In the genomic region with DNA sequence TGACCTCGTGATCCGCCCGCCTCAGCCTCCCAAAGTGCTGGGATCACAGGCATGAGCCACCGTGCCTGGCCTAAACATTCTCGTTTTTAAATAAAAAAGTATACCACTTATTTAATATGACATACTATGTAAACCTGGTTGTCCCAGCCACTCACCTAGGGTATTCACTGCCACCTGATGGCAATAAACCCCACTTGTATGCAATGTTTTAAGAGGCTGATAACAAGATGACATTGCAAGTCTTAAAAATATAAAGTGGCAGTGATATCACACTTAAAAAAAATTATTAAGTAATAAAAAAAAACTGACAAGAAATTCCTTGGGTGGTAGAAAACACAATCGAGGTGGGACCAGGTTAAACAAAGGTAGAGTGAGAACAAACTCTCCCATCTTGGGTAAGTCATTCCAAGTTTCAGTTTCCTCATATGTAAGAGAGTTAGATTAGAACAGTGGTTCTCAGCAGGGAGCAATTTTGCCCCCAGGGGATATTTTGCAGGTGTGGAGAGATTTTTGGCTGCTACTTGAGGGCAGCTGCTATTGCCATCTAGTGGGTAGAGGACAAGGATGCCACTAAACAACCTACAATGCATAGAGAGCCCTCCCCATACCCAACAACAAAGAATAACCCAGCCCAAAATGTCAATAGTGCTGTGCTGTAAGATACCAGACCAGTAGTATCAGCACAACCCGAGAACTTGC, we compare ENCODE assay signal across 9 cellular contexts. TPM values are rescaled to one million over a fixed set of nuclear protein-coding genes. Genes with fewer than 3 reads are reported as not detected.
DNase-seq lines count a peak whose midpoint lies in the region; ATAC-seq, FAIRE-seq and TF ChIP-seq lines count a peak whose summit lies in the region.
"Had no signal": no experiment of that assay in that cellular context is flagged by ENCODE, and none has a peak within 500 bp of the region (broad histone marks: within the 10 kb centered on the region; RNA-seq: fewer than 3 reads in every experiment).

No MANE protein-coding gene starts in this region.

- no peak overlapping the region for H3K4me3 ChIP-seq in endodermal cell (ENCODE audit: low read length)

- intact Hi-C loops in activated naive CD4-positive, alpha-beta T cell treated with anti-CD3 and anti-CD28 coated beads for 36 hours (cut with micrococcal nuclease): loop anchor here (1.0 kb wide), 1 partner anchor 185 kb away; no protein-coding TSS in a partner anchor

- H3K27ac ChIP-seq in endodermal cell (ENCODE audit: low read depth, low read length): no peak overlapping the region

- H3K27me3 ChIP-seq in endodermal cell (ENCODE audit: control insufficient read depth, insufficient read depth, low read length, poor library complexity, severe bottlenecking): no peaks in the 10 kb centered on the region

- peak overlapping the region; percentile 39 for H3K27ac Mint-ChIP-seq in activated naive CD4-positive, alpha-beta T cell treated with anti-CD3 and anti-CD28 coated beads for 36 hours
- H3K27ac Mint-ChIP-seq in endodermal cell: no peak overlapping the region
- H3K27ac Mint-ChIP-seq in stimulated activated naive CD8-positive, alpha-beta T cell treated with anti-CD3 and anti-CD28 coated beads, Interleukin-15, amount 100 ng/mL, for 72 hours: no peak overlapping the region

- peaks cover 29% of the 10 kb centered on the region for H3K4me1 Mint-ChIP-seq in activated naive CD4-positive, alpha-beta T cell treated with anti-CD3 and anti-CD28 coated beads for 36 hours (ENCODE audit: low read depth)
- peaks cover 15% of the 10 kb centered on the region for H3K4me1 Mint-ChIP-seq in endodermal cell
- peaks cover 13% of the 10 kb centered on the region for H3K4me1 Mint-ChIP-seq in stimulated activated naive CD8-positive, alpha-beta T cell treated with anti-CD3 and anti-CD28 coated beads, Interleukin-15, amount 100 ng/mL, for 72 hours

- H3K27me3 Mint-ChIP-seq in activated naive CD4-positive, alpha-beta T cell treated with anti-CD3 and anti-CD28 coated beads for 36 hours (ENCODE audit: low read depth): no peaks in the 10 kb centered on the region
- no peaks in the 10 kb centered on the region for H3K27me3 Mint-ChIP-seq in endodermal cell (ENCODE audit: insufficient read depth)
- no peaks in the 10 kb centered on the region for H3K27me3 Mint-ChIP-seq in stimulated activated naive CD8-positive, alpha-beta T cell treated with anti-CD3 and anti-CD28 coated beads, Interleukin-15, amount 100 ng/mL, for 72 hours

- CTCF ChIA-PET in activated naive CD4-positive, alpha-beta T cell treated with anti-CD3 and anti-CD28 coated beads for 36 hours (lab: Charles Lee): no interaction called here

- WGBS in endodermal cell (ENCODE audit: insufficient coverage in 1 of 2, insufficient read length in 1 of 2), 2 experiments: 75 to 93% methylated on average over 1 to 7 of the region's 7 CpGs

- H3K36me3 Mint-ChIP-seq in activated naive CD4-positive, alpha-beta T cell treated with anti-CD3 and anti-CD28 coated beads for 36 hours (ENCODE audit: low read depth): peaks cover 15% of the 10 kb centered on the region
- peaks cover 66% of the 10 kb centered on the region for H3K36me3 Mint-ChIP-seq in endodermal cell (ENCODE audit: low read depth)

- peak; percentile 58 for ATAC-seq in stimulated activated naive CD8-positive, alpha-beta T cell treated with anti-CD3 and anti-CD28 coated beads, Interleukin-15, amount 100 ng/mL, for 72 hours
- ATAC-seq in GM19397 (IDR thresholded peaks at IDR 0.05; ENCODE audit: unreplicated experiment) (no peak), HG03469 (IDR thresholded peaks at IDR 0.05; ENCODE audit: unreplicated experiment) (no peak)

- H3K9ac ChIP-seq in endodermal cell (ENCODE audit: extremely low read depth, low read length, poor library complexity, severe bottlenecking): no peak overlapping the region

- no peak for DNase-seq in activated naive CD4-positive, alpha-beta T cell treated with anti-CD3 and anti-CD28 coated beads for 36 hours
- DNase-seq in activated naive CD4-positive, alpha-beta T cell treated with Interleukin-2 at 50 U/mL for 16 hours: no peak
- DNase-seq in NCI-H146 treated with DMSO at 0.1 percent for 48 hours (lab: John Stamatoyannopoulos, UW; ENCODE audit: unreplicated experiment): peak; percentile 32
- peak; percentile 66 for DNase-seq in endodermal cell
- no peak for DNase-seq in stimulated activated naive CD8-positive, alpha-beta T cell treated with anti-CD3 and anti-CD28 coated beads, Interleukin-15, amount 100 ng/mL, for 72 hours
- no peak for DNase-seq in GM19239 (ENCODE audit: insufficient read length, low spot score)
- DNase-seq: stimulated activated CD4-positive, alpha-beta T cell treated with anti-CD3 and anti-CD28 coated beads, Interleukin-4, amount 100 ng/mL, for 24 hours had no signal

- FAIRE-seq in GM19239 (lab: Jason Lieb, UNC): no peak

- no peak overlapping the region for H3K4me3 Mint-ChIP-seq in activated naive CD4-positive, alpha-beta T cell treated with anti-CD3 and anti-CD28 coated beads for 36 hours
- H3K4me3 Mint-ChIP-seq in endodermal cell: no peak overlapping the region
- H3K4me3 Mint-ChIP-seq in stimulated activated naive CD8-positive, alpha-beta T cell treated with anti-CD3 and anti-CD28 coated beads, Interleukin-15, amount 100 ng/mL, for 72 hours: no peak overlapping the region

- peak; percentile 63 for TF ChIP-seq CTCF in endodermal cell (conservative IDR thresholded peaks at IDR 0.05)

- H3K4me1 ChIP-seq in endodermal cell (ENCODE audit: control insufficient read depth, insufficient read depth, low read length): peaks cover 4% of the 10 kb centered on the region

- H3K9me3 ChIP-seq in endodermal cell (ENCODE audit: control insufficient read depth, low read length): no peaks in the 10 kb centered on the region

- H3K9me3 Mint-ChIP-seq in activated naive CD4-positive, alpha-beta T cell treated with anti-CD3 and anti-CD28 coated beads for 36 hours: no peaks in the 10 kb centered on the region
- H3K9me3 Mint-ChIP-seq in endodermal cell: no peaks in the 10 kb centered on the region
- no peaks in the 10 kb centered on the region for H3K9me3 Mint-ChIP-seq in stimulated activated naive CD8-positive, alpha-beta T cell treated with anti-CD3 and anti-CD28 coated beads, Interleukin-15, amount 100 ng/mL, for 72 hours

- H3K36me3 ChIP-seq in endodermal cell (ENCODE audit: control insufficient read depth, insufficient read depth, low read length): peaks cover 81% of the 10 kb centered on the region

RNA-seq across cellular contexts. Expression of a gene that starts 14.5 kb away (rescaled TPM):
- total RNA-seq in activated naive CD4-positive, alpha-beta T cell treated with anti-CD3 and anti-CD28 coated beads for 36 hours: 10 to 100 TPM; 49.0 to 50.8 TPM
- total RNA-seq in endodermal cell: 100 to 1,000 TPM; 176 to 188 TPM
- 184 TPM for polyA plus RNA-seq in endodermal cell (2013, experiment 1 of 2)
- 182 TPM for polyA plus RNA-seq in endodermal cell (2013, experiment 2 of 2)

RNA-seq across cellular contexts. Expression of a gene that starts 26.5 kb away (rescaled TPM):
- total RNA-seq in activated naive CD4-positive, alpha-beta T cell treated with anti-CD3 and anti-CD28 coated beads for 36 hours: 10 to 100 TPM; 15.3 to 15.6 TPM
- total RNA-seq in endodermal cell: 10 to 100 TPM; 10.5 to 12.5 TPM
- polyA plus RNA-seq in endodermal cell (2013, experiment 1 of 2): 11.1 TPM
- 11.3 TPM for polyA plus RNA-seq in endodermal cell (2013, experiment 2 of 2)

RNA-seq across cellular contexts. Expression of a gene that starts 38.5 kb away (rescaled TPM):
- total RNA-seq in activated naive CD4-positive, alpha-beta T cell treated with anti-CD3 and anti-CD28 coated beads for 36 hours: under 1 TPM in 1 of 2 experiments, not detected in 1; 0.05 TPM
- total RNA-seq in endodermal cell: 1 to 10 TPM in 1 of 2 donors, under 1 TPM in 1; 0.77 to 2.2 TPM
- polyA plus RNA-seq in endodermal cell (2013, experiment 1 of 2): not detected
- polyA plus RNA-seq in endodermal cell (2013, experiment 2 of 2): 0.12 TPM

Comparison
In these comparisons a context has a peak if more than half of its experiments do, and no peak if none do; other contexts are left out.
1. DNase-seq: peak in NCI-H146 treated with DMSO at 0.1 percent for 48 hours (single experiment) and endodermal cell (single experiment); none in activated naive CD4-positive, alpha-beta T cell treated with anti-CD3 and anti-CD28 coated beads for 36 hours (single experiment), activated naive CD4-positive, alpha-beta T cell treated with Interleukin-2 at 50 U/mL for 16 hours (single experiment), stimulated activated naive CD8-positive, alpha-beta T cell treated with anti-CD3 and anti-CD28 coated beads, Interleukin-15, amount 100 ng/mL, for 72 hours (0 of 2) and GM19239 (single experiment).